ENCODE assay signal across 16 cellular contexts in genomic region chr2:165274698-165275097, GRCh38. TPM values are rescaled to one million over a fixed set of nuclear protein-coding genes. Genes with fewer than 3 reads are reported as not detected.
A peak's percentile ranks its signal among the peaks of the same experiment; 100 is the strongest.
DNase-seq lines count a peak whose midpoint lies in the region; TF ChIP-seq lines count a peak whose summit lies in the region.
"Had no signal": no experiment of that assay in that cellular context is flagged by ENCODE, and none has a peak within 500 bp of the region (broad histone marks: within the 10 kb centered on the region; RNA-seq: fewer than 3 reads in every experiment).

No MANE protein-coding gene starts in this region.

- H3K9me3 ChIP-seq in fibroblast of lung (ENCODE audit: control insufficient read depth, insufficient read depth, low read depth, low read length) (no peaks in the 10 kb centered on the region), ovary (no peaks in the 10 kb centered on the region)
- H3K9me3 ChIP-seq: Peyer's patch had no signal

- H3K27me3 Mint-ChIP-seq in CD14-positive monocyte (ENCODE audit: low read depth in 3 of 3) = no peaks in the 10 kb centered on the region

- no peaks in the 10 kb centered on the region for H3K27me3 ChIP-seq in fibroblast of lung (ENCODE audit: control insufficient read depth, insufficient read depth, low read length)
- H3K27me3 ChIP-seq in ovary = no peaks in the 10 kb centered on the region
- H3K27me3 ChIP-seq: hepatocyte, Peyer's patch had no signal

- no peaks in the 10 kb centered on the region for H3K36me3 Mint-ChIP-seq in CD14-positive monocyte

- H3K4me3 Mint-ChIP-seq in CD14-positive monocyte = no peak overlapping the region

- DNase-seq in AG10803 (ENCODE audit: low read depth) = peak; percentile 5
- peak; percentile 6 to 46 for DNase-seq in NCI-H446 (lab: John Stamatoyannopoulos, UW)
- peak; percentile 3 to 22 for DNase-seq in fibroblast of lung (ENCODE audit: low read depth in 2 of 2)
- DNase-seq in ovary = peak in 4 of 5 donors; percentile 25 to 57 (median 36)
- no peak for DNase-seq in EL
- DNase-seq in NCI-H187 (lab: John Stamatoyannopoulos, UW) = no peak
- no peak for DNase-seq in CD14-positive monocyte (ENCODE audit: low spot score)
- DNase-seq in GOT3 (lab: John Stamatoyannopoulos, UW) = no peak
- DNase-seq: ACHN; activated CD8-positive, alpha-beta memory T cell treated with anti-CD3 and anti-CD28 coated beads for 24 hours; activated naive CD4-positive, alpha-beta T cell treated with Interleukin-2 at 50 U/mL for 16 hours; DMS79 treated with DMSO at 0.1 percent for 48 hours; Kasumi-1; midbrain; Peyer's patch had no signal

- H3K9ac ChIP-seq in fibroblast of lung (ENCODE audit: insufficient read depth, low read length) = no peak overlapping the region

- no peak for TF ChIP-seq EP300 in ovary (IDR thresholded peaks at IDR 0.05)

- H3K4me2 ChIP-seq in fibroblast of lung (ENCODE audit: extremely low read depth, insufficient read depth, low read length) = no peak overlapping the region
- H3K4me2 ChIP-seq: hepatocyte had no signal

- H2AFZ ChIP-seq in fibroblast of lung (ENCODE audit: low read length) = no peak overlapping the region
- H2AFZ ChIP-seq: hepatocyte had no signal

- H3K4me1 Mint-ChIP-seq in CD14-positive monocyte = no peaks in the 10 kb centered on the region

- H3K4me3 ChIP-seq in AG10803 (ENCODE audit: low read length) (no peak overlapping the region), fibroblast of lung (replicated peaks in 1 of 4; ENCODE audit: control extremely low read depth in 1 of 4, insufficient read depth in 1 of 4, low read depth in 3 of 4, low read length in 4 of 4) (no peak overlapping the region), ovary (no peak overlapping the region)
- H3K4me3 ChIP-seq: hepatocyte, Peyer's patch had no signal

- TF ChIP-seq POLR2A in ovary (IDR thresholded peaks at IDR 0.05) = no peak

- no peaks in the 10 kb centered on the region for H4K20me1 ChIP-seq in fibroblast of lung (ENCODE audit: control insufficient read depth, extremely low read depth, insufficient read depth, low read length)

- TF ChIP-seq CTCF in AG10803 (conservative IDR thresholded peaks at IDR 0.05; ENCODE audit: low read length) (no peak), fibroblast of lung (conservative IDR thresholded peaks at IDR 0.05 in 1 of 2, IDR thresholded peaks at IDR 0.05 in 1 of 2; ENCODE audit: low read depth in 1 of 2, low read length in 2 of 2) (no peak), ovary (IDR thresholded peaks at IDR 0.05) (no peak), CD14-positive monocyte (IDR thresholded peaks at IDR 0.05) (no peak)

- H3K27ac ChIP-seq in fibroblast of lung (ENCODE audit: insufficient read depth, low read length) = no peak overlapping the region
- no peak overlapping the region for H3K27ac ChIP-seq in ovary
- H3K27ac ChIP-seq: hepatocyte had no signal

- H3K9me3 Mint-ChIP-seq in CD14-positive monocyte = peaks cover 0 to 10% (median 3%) of the 10 kb centered on the region in 7 donors

- no peaks in the 10 kb centered on the region for H3K36me3 ChIP-seq in fibroblast of lung (ENCODE audit: control insufficient read depth, insufficient read depth, low read length)
- H3K36me3 ChIP-seq in ovary = no peaks in the 10 kb centered on the region
- H3K36me3 ChIP-seq: Peyer's patch had no signal

- WGBS in ovary, 3 donors = 12 to 24% (median 15%) methylated on average over 5 of the region's 5 CpGs

- H3K4me1 ChIP-seq in fibroblast of lung (ENCODE audit: control insufficient read depth, extremely low read depth, insufficient read depth, low read length) (no peaks in the 10 kb centered on the region), ovary (ENCODE audit: insufficient read depth) (no peaks in the 10 kb centered on the region)
- H3K4me1 ChIP-seq: Peyer's patch had no signal

- no peak overlapping the region for H3K27ac Mint-ChIP-seq in CD14-positive monocyte

- intact Hi-C loops in ovary (cut with DNase I) = no loop called here
- intact Hi-C loops in CD14-positive monocyte (cut with micrococcal nuclease) = no loop called here

- H3K79me2 ChIP-seq in fibroblast of lung (ENCODE audit: control insufficient read depth, insufficient read depth, low read length) = no peaks in the 10 kb centered on the region
- H3K79me2 ChIP-seq: hepatocyte had no signal

RNA-seq across cellular contexts. Expression of gene SCN2A, which starts 35.5 kb away (rescaled TPM):
- 2.1 and 7.1 TPM in 2 replicates for total RNA-seq in fibroblast of lung
- 0.76 and 0.77 TPM in 2 replicates for polyA plus RNA-seq in fibroblast of lung
- polyA plus RNA-seq in fibroblast of lung (2012) = 0.54 and 0.62 TPM in 2 replicates
- polyA minus RNA-seq in fibroblast of lung (ENCODE audit: low replicate concordance) = 0.11 TPM in 1 of 2 replicates, not detected in the other
- 1 to 10 TPM in 1 of 7 donors, under 1 TPM in 6; 0.24 to 1.4 (median 0.61) TPM for total RNA-seq in ovary
- polyA plus RNA-seq in ovary = under 1 TPM; 0.15 to 0.65 TPM
- polyA plus RNA-seq in CD14-positive monocyte = not detected

Comparison
In these comparisons a context has a peak if more than half of its experiments do, and no peak if none do; other contexts are left out.
1. DNase-seq: peak in AG10803 (single experiment), NCI-H446 (2 of 2), fibroblast of lung (2 of 2) and ovary (4 of 5); none in EL (single experiment), NCI-H187 (0 of 2), CD14-positive monocyte (single experiment) and GOT3 (single experiment).